In genomic region chr3:52298147-52299098, GRCh38 we compare ENCODE assay signal across 15 cellular contexts. TPM values are rescaled to one million over a fixed set of nuclear protein-coding genes. Genes with fewer than 3 reads are reported as not detected.
A peak's percentile ranks its signal among the peaks of the same experiment; 100 is the strongest.
DNase-seq lines count a peak whose midpoint lies in the region; ATAC-seq lines count a peak whose summit lies in the region.
"Had no signal": no experiment of that assay in that cellular context is flagged by ENCODE, and none has a peak within 500 bp of the region (broad histone marks: within the 10 kb centered on the region; RNA-seq: fewer than 3 reads in every experiment).

No MANE protein-coding gene starts in this region.

- intact Hi-C loops in dendritic cell treated with granulocyte-macrophage colony-stimulating factor and Interleukin-4, amounts not matched to agents 40 ng/mL and 50 ng/mL, for 4 days (cut with micrococcal nuclease) = no loop called here

- no peak overlapping the region for H3K4me2 ChIP-seq in mesenchymal stem cell (ENCODE audit: low read length, poor library complexity, severe bottlenecking)

- H2AFZ ChIP-seq in mesenchymal stem cell (ENCODE audit: low read depth, low read length) = no peak overlapping the region

- H4K8ac ChIP-seq in mesenchymal stem cell (ENCODE audit: low read length) = peak overlapping the region; percentile 79

- H2AK5ac ChIP-seq in mesenchymal stem cell (ENCODE audit: low read length, severe bottlenecking) = no peak overlapping the region

- H4K91ac ChIP-seq in mesenchymal stem cell (ENCODE audit: low read length) = peak overlapping the region; percentile 74

- H3K36me3 Mint-ChIP-seq in activated T-cell treated with anti-CD3 and anti-CD28 coated beads, Interleukin-2, amount 50 U/mL, for 24 hours (ENCODE audit: low read depth) = peaks cover 20% of the 10 kb centered on the region
- H3K36me3 Mint-ChIP-seq in activated T-cell treated with anti-CD3 and anti-CD28 coated beads, Interleukin-2, amount 50 U/mL, for 72 hours (ENCODE audit: insufficient read depth in 2 of 2) = no peaks in the 10 kb centered on the region
- H3K36me3 Mint-ChIP-seq in dendritic cell treated with granulocyte-macrophage colony-stimulating factor and Interleukin-4, amounts not matched to agents 40 ng/mL and 50 ng/mL, for 4 days (ENCODE audit: low read depth) = peaks cover 34% of the 10 kb centered on the region
- peaks cover 19 to 24% of the 10 kb centered on the region in 2 donors for H3K36me3 Mint-ChIP-seq in stimulated activated naive B cell treated with anti-CD40 and anti-IgM and Interleukin-4, amounts not matched to agents 10 μg/mL and 1 μg/mL and 100 μg/mL, for 72 hours

- peaks cover 14 to 25% of the 10 kb centered on the region in 2 experiments for H3K27me3 ChIP-seq in mesenchymal stem cell (ENCODE audit: control insufficient read depth in 1 of 2, insufficient read depth in 1 of 2, low read length in 2 of 2)
- H3K27me3 ChIP-seq: upper lobe of right lung had no signal

- 37% methylated on average over 16 of the region's 17 CpGs for WGBS in mesenchymal stem cell

- peak overlapping the region in 1 of 2 experiments; percentile 81 for H2BK12ac ChIP-seq in mesenchymal stem cell (ENCODE audit: low read length in 2 of 2)

- H3K36me3 ChIP-seq in mesenchymal stem cell (ENCODE audit: control insufficient read depth in 1 of 2, insufficient read depth in 2 of 2, low read depth in 1 of 2, low read length in 2 of 2) = peaks cover 4 to 34% of the 10 kb centered on the region in 2 experiments

- peak overlapping the region in 1 of 2 experiments; percentile 15 for H3K14ac ChIP-seq in mesenchymal stem cell (ENCODE audit: low read length in 2 of 2)

- no peak overlapping the region for H3K4me3 Mint-ChIP-seq in activated T-cell treated with anti-CD3 and anti-CD28 coated beads, Interleukin-2, amount 50 U/mL, for 24 hours
- no peak overlapping the region for H3K4me3 Mint-ChIP-seq in activated T-cell treated with anti-CD3 and anti-CD28 coated beads, Interleukin-2, amount 50 U/mL, for 72 hours
- H3K4me3 Mint-ChIP-seq in dendritic cell treated with granulocyte-macrophage colony-stimulating factor and Interleukin-4, amounts not matched to agents 40 ng/mL and 50 ng/mL, for 4 days = no peak overlapping the region
- no peak overlapping the region for H3K4me3 Mint-ChIP-seq in stimulated activated naive B cell treated with anti-CD40 and anti-IgM and Interleukin-4, amounts not matched to agents 10 μg/mL and 1 μg/mL and 100 μg/mL, for 72 hours
- H3K4me3 Mint-ChIP-seq: activated CD8-positive, alpha-beta T cell treated with anti-CD3 and anti-CD28 coated beads, Interleukin-2, amount 10 ng/mL, durations not matched to agents 7 days and 5 days; activated naive CD4-positive, alpha-beta T cell treated with anti-CD3 and anti-CD28 coated beads for 36 hours had no signal

- no peak overlapping the region for H3K9ac ChIP-seq in mesenchymal stem cell (ENCODE audit: low read length)

- H2BK120ac ChIP-seq in mesenchymal stem cell (ENCODE audit: low read depth, low read length) = no peak overlapping the region

- H3K4me1 ChIP-seq in mesenchymal stem cell (ENCODE audit: control insufficient read depth, insufficient read depth, low read depth, low read length) = peaks cover 22% of the 10 kb centered on the region

- H2BK5ac ChIP-seq in mesenchymal stem cell (ENCODE audit: low read depth, low read length, poor library complexity, severe bottlenecking) = no peak overlapping the region

- peak overlapping the region; percentile 15 for H2BK15ac ChIP-seq in mesenchymal stem cell (ENCODE audit: low read depth, poor library complexity, severe bottlenecking)

- no peak overlapping the region for H3K4me3 ChIP-seq in mesenchymal stem cell (ENCODE audit: insufficient read depth in 1 of 2, low read depth in 1 of 2, low read length in 2 of 2)
- H3K4me3 ChIP-seq: lower lobe of right lung, upper lobe of right lung had no signal

- no peak for DNase-seq in activated T-cell treated with anti-CD3 and anti-CD28 coated beads, Interleukin-2, amount 50 U/mL, for 24 hours
- DNase-seq in activated T-cell treated with anti-CD3 and anti-CD28 coated beads, Interleukin-2, amount 50 U/mL, for 72 hours = no peak
- DNase-seq in mesenchymal stem cell (peak; percentile 38), activated gamma-delta T cell treated with Interleukin-2 at 50 U/mL for 16 hours (no peak), pons (ENCODE audit: low spot score) (no peak)
- DNase-seq in stimulated activated naive B cell treated with anti-CD40 and anti-IgM and Interleukin-4, amounts not matched to agents 10 μg/mL and 1 μg/mL and 100 μg/mL, for 72 hours = no peak
- DNase-seq: activated CD8-positive, alpha-beta T cell treated with anti-CD3 and anti-CD28 coated beads, Interleukin-2, amount 10 ng/mL, durations not matched to agents 7 days and 5 days; activated naive CD4-positive, alpha-beta T cell treated with anti-CD3 and anti-CD28 coated beads for 36 hours; lower lobe of right lung; NCI-H187; NCI-H774; SIG-M5; upper lobe of right lung had no signal

- no peak overlapping the region for H3K23ac ChIP-seq in mesenchymal stem cell (ENCODE audit: low read length in 2 of 2)

- H3K9me3 ChIP-seq in mesenchymal stem cell (ENCODE audit: control insufficient read depth, low read length) = no peaks in the 10 kb centered on the region
- H3K9me3 ChIP-seq: lower lobe of right lung, upper lobe of right lung had no signal

- no peaks in the 10 kb centered on the region for H3K9me3 Mint-ChIP-seq in activated T-cell treated with anti-CD3 and anti-CD28 coated beads, Interleukin-2, amount 50 U/mL, for 24 hours
- no peaks in the 10 kb centered on the region for H3K9me3 Mint-ChIP-seq in activated T-cell treated with anti-CD3 and anti-CD28 coated beads, Interleukin-2, amount 50 U/mL, for 72 hours
- H3K9me3 Mint-ChIP-seq in dendritic cell treated with granulocyte-macrophage colony-stimulating factor and Interleukin-4, amounts not matched to agents 40 ng/mL and 50 ng/mL, for 4 days = no peaks in the 10 kb centered on the region
- H3K9me3 Mint-ChIP-seq in stimulated activated naive B cell treated with anti-CD40 and anti-IgM and Interleukin-4, amounts not matched to agents 10 μg/mL and 1 μg/mL and 100 μg/mL, for 72 hours = no peaks in the 10 kb centered on the region
- H3K9me3 Mint-ChIP-seq: activated naive CD4-positive, alpha-beta T cell treated with anti-CD3 and anti-CD28 coated beads for 36 hours had no signal

- H3K27ac Mint-ChIP-seq in activated T-cell treated with anti-CD3 and anti-CD28 coated beads, Interleukin-2, amount 50 U/mL, for 24 hours = peak overlapping the region; percentile 22
- no peak overlapping the region for H3K27ac Mint-ChIP-seq in activated T-cell treated with anti-CD3 and anti-CD28 coated beads, Interleukin-2, amount 50 U/mL, for 72 hours
- H3K27ac Mint-ChIP-seq in dendritic cell treated with granulocyte-macrophage colony-stimulating factor and Interleukin-4, amounts not matched to agents 40 ng/mL and 50 ng/mL, for 4 days = peak overlapping the region; percentile 67
- H3K27ac Mint-ChIP-seq in stimulated activated naive B cell treated with anti-CD40 and anti-IgM and Interleukin-4, amounts not matched to agents 10 μg/mL and 1 μg/mL and 100 μg/mL, for 72 hours = peak overlapping the region; percentile 88
- H3K27ac Mint-ChIP-seq: activated CD8-positive, alpha-beta T cell treated with anti-CD3 and anti-CD28 coated beads, Interleukin-2, amount 10 ng/mL, durations not matched to agents 7 days and 5 days; activated naive CD4-positive, alpha-beta T cell treated with anti-CD3 and anti-CD28 coated beads for 36 hours had no signal

- H3K4me1 Mint-ChIP-seq in activated T-cell treated with anti-CD3 and anti-CD28 coated beads, Interleukin-2, amount 50 U/mL, for 24 hours (ENCODE audit: low read depth) = peaks cover 2% of the 10 kb centered on the region
- H3K4me1 Mint-ChIP-seq in activated T-cell treated with anti-CD3 and anti-CD28 coated beads, Interleukin-2, amount 50 U/mL, for 72 hours (ENCODE audit: low read depth) = peaks cover 6% of the 10 kb centered on the region
- H3K4me1 Mint-ChIP-seq in dendritic cell treated with granulocyte-macrophage colony-stimulating factor and Interleukin-4, amounts not matched to agents 40 ng/mL and 50 ng/mL, for 4 days (ENCODE audit: low read depth) = peaks cover 57% of the 10 kb centered on the region
- peaks cover 23 to 48% of the 10 kb centered on the region in 2 donors for H3K4me1 Mint-ChIP-seq in stimulated activated naive B cell treated with anti-CD40 and anti-IgM and Interleukin-4, amounts not matched to agents 10 μg/mL and 1 μg/mL and 100 μg/mL, for 72 hours

- H3K18ac ChIP-seq in mesenchymal stem cell (ENCODE audit: low read depth in 1 of 2, low read length in 2 of 2) = peak overlapping the region in 1 of 2 experiments; percentile 74

- ATAC-seq in activated T-cell treated with anti-CD3 and anti-CD28 coated beads, Interleukin-2, amount 50 U/mL, for 72 hours (replicated peaks in 1 of 2) = no peak
- ATAC-seq in stimulated activated naive B cell treated with anti-CD40 and anti-IgM and Interleukin-4, amounts not matched to agents 10 μg/mL and 1 μg/mL and 100 μg/mL, for 72 hours (replicated peaks) = no peak
- ATAC-seq in GM21423 (IDR thresholded peaks at IDR 0.05; ENCODE audit: unreplicated experiment) = no peak
- ATAC-seq: activated CD8-positive, alpha-beta T cell treated with anti-CD3 and anti-CD28 coated beads, Interleukin-2, amount 10 ng/mL, durations not matched to agents 7 days and 5 days; upper lobe of right lung had no signal

- H3K27ac ChIP-seq in mesenchymal stem cell (ENCODE audit: low read length, poor library complexity, severe bottlenecking) = no peak overlapping the region
- H3K27ac ChIP-seq: lower lobe of right lung, upper lobe of right lung had no signal

- peak overlapping the region in 1 of 2 experiments; percentile 9 for H3K4ac ChIP-seq in mesenchymal stem cell (ENCODE audit: low read depth in 1 of 2, low read length in 2 of 2)

- H3K27me3 Mint-ChIP-seq in activated T-cell treated with anti-CD3 and anti-CD28 coated beads, Interleukin-2, amount 50 U/mL, for 24 hours = no peaks in the 10 kb centered on the region
- no peaks in the 10 kb centered on the region for H3K27me3 Mint-ChIP-seq in activated T-cell treated with anti-CD3 and anti-CD28 coated beads, Interleukin-2, amount 50 U/mL, for 72 hours (ENCODE audit: low read depth)
- peaks cover 25% of the 10 kb centered on the region for H3K27me3 Mint-ChIP-seq in dendritic cell treated with granulocyte-macrophage colony-stimulating factor and Interleukin-4, amounts not matched to agents 40 ng/mL and 50 ng/mL, for 4 days
- no peaks in the 10 kb centered on the region for H3K27me3 Mint-ChIP-seq in stimulated activated naive B cell treated with anti-CD40 and anti-IgM and Interleukin-4, amounts not matched to agents 10 μg/mL and 1 μg/mL and 100 μg/mL, for 72 hours

- peaks cover 6% of the 10 kb centered on the region for H3K79me1 ChIP-seq in mesenchymal stem cell (replicated peaks; ENCODE audit: low read length, poor library complexity, severe bottlenecking)

RNA-seq across cellular contexts. Expression of gene GLYCTK, which starts 10.8 kb away (rescaled TPM):
- total RNA-seq in activated T-cell treated with anti-CD3 and anti-CD28 coated beads, Interleukin-2, amount 50 U/mL, for 72 hours = 10 to 100 TPM; 21.5 to 25.4 TPM
- 2.2 TPM for polyA plus RNA-seq in mesenchymal stem cell (2013, experiment 1 of 2)
- polyA plus RNA-seq in mesenchymal stem cell (2013, experiment 2 of 2) = 2.4 TPM

RNA-seq across cellular contexts. Expression of gene DNAH1, which starts 17.7 kb away (rescaled TPM):
- total RNA-seq in activated T-cell treated with anti-CD3 and anti-CD28 coated beads, Interleukin-2, amount 50 U/mL, for 72 hours = 10 to 100 TPM; 31.4 to 32.4 TPM
- polyA plus RNA-seq in mesenchymal stem cell (2013, experiment 1 of 2) = 1.0 TPM
- polyA plus RNA-seq in mesenchymal stem cell (2013, experiment 2 of 2) = 1.0 TPM

RNA-seq across cellular contexts. Expression of gene WDR82, which starts 20.0 kb away (rescaled TPM):
- total RNA-seq in activated T-cell treated with anti-CD3 and anti-CD28 coated beads, Interleukin-2, amount 50 U/mL, for 72 hours = 100 to 1,000 TPM; 113 to 120 TPM
- 29.2 TPM for polyA plus RNA-seq in mesenchymal stem cell (2013, experiment 1 of 2)
- 30.0 TPM for polyA plus RNA-seq in mesenchymal stem cell (2013, experiment 2 of 2)

RNA-seq across cellular contexts. Expression of gene PPM1M, which starts 52.9 kb away (rescaled TPM):
- total RNA-seq in activated T-cell treated with anti-CD3 and anti-CD28 coated beads, Interleukin-2, amount 50 U/mL, for 72 hours = 100 to 1,000 TPM; 119 to 121 TPM
- 11.3 TPM for polyA plus RNA-seq in mesenchymal stem cell (2013, experiment 1 of 2)
- polyA plus RNA-seq in mesenchymal stem cell (2013, experiment 2 of 2) = 10.9 TPM

RNA-seq across cellular contexts. Expression of gene TWF2, which starts 59.5 kb away (rescaled TPM):
- total RNA-seq in activated T-cell treated with anti-CD3 and anti-CD28 coated beads, Interleukin-2, amount 50 U/mL, for 72 hours = 100 to 1,000 TPM; 124 to 133 TPM
- polyA plus RNA-seq in mesenchymal stem cell (2013, experiment 1 of 2) = 91.9 TPM
- polyA plus RNA-seq in mesenchymal stem cell (2013, experiment 2 of 2) = 91.8 TPM
